1 cellular context compared by ENCODE assay signal in genomic region chr6:8435093-8435844, GRCh38.
TF ChIP-seq lines count a peak whose summit lies in the region.

SLC35B3 (minus strand) TSS chr6:8435545.

TF ChIP-seq in A549, 52 proteins besides CTCF, POLR2A, EP300 and RAD21 (continued from another document):
- TF ChIP-seq E2F6 (IDR thresholded peaks at IDR 0.05; ENCODE audit: borderline replicate concordance, low read depth) (peak; percentile 81), POLR2AphosphoS2 (conservative IDR thresholded peaks at IDR 0.05; ENCODE audit: low read length) (no peak), FOSB (CRISPR knock-in tag; IDR thresholded peaks at IDR 0.05) (no peak), JUN (IDR thresholded peaks at IDR 0.05) (peak in 1 of 2 experiments; percentile 65; a peak in 3 of 5 replicates), MAFK (IDR thresholded peaks at IDR 0.05; ENCODE audit: partially characterized antibody) (no peak), EHMT2 (IDR thresholded peaks at IDR 0.05; ENCODE audit: low read depth) (no peak), SREBF2 (IDR thresholded peaks at IDR 0.05) (no peak), HOXA7 (CRISPR knock-in tag; IDR thresholded peaks at IDR 0.05) (no peak), ZSCAN20 (CRISPR knock-in tag; IDR thresholded peaks at IDR 0.05) (no peak)
